ENCODE assay signal across 16 cellular contexts in genomic region chr7:11170160-11170559, GRCh38.
DNase-seq lines count a peak whose midpoint lies in the region; ATAC-seq lines count a peak whose summit lies in the region.
"Had no signal": no experiment of that assay in that cellular context is flagged by ENCODE, and none has a peak within 500 bp of the region (broad histone marks: within the 10 kb centered on the region; RNA-seq: fewer than 3 reads in every experiment).

No MANE protein-coding gene starts in this region.

- DNase-seq in DMS153 treated with DMSO at 0.1 percent for 48 hours (lab: John Stamatoyannopoulos, UW; ENCODE audit: unreplicated experiment) (peak; percentile 39), NCI-H187 treated with DMSO at 0.1 percent for 48 hours (lab: John Stamatoyannopoulos, UW) (peak; percentile 53), SHP77 (lab: John Stamatoyannopoulos, UW) (peak; percentile 80 to 82), medulla oblongata (ENCODE audit: extremely low spot score) (peak; percentile 18), H4 (ENCODE audit: low spot score) (no peak), AML-193 (lab: John Stamatoyannopoulos, UW) (no peak)
- DNase-seq: activated CD4-positive, CD25-positive, alpha-beta regulatory T cell; activated naive CD4-positive, alpha-beta T cell treated with Interleukin-2 at 50 U/mL for 16 hours; body of pancreas; effector CD4-positive, alpha-beta T cell; foreskin fibroblast; KBM-7; occipital lobe had no signal

- ATAC-seq in HG02610 (IDR thresholded peaks at IDR 0.05; ENCODE audit: unreplicated experiment), result no peak
- no peak for ATAC-seq in GM21528 (IDR thresholded peaks at IDR 0.05; ENCODE audit: low FRiP score, unreplicated experiment)
- ATAC-seq: body of pancreas, HCT116 had no signal

Comparison
In these comparisons a context has a peak if more than half of its experiments do, and no peak if none do; other contexts are left out.
1. DNase-seq: peak in DMS153 treated with DMSO at 0.1 percent for 48 hours (single experiment), NCI-H187 treated with DMSO at 0.1 percent for 48 hours (single experiment), SHP77 (2 of 2) and medulla oblongata (single experiment); none in H4 (single experiment) and AML-193 (0 of 2).